8 cellular contexts compared by ENCODE assay signal in genomic region chr1:181033799-181034391, GRCh38. TPM values are rescaled to one million over a fixed set of nuclear protein-coding genes. Genes with fewer than 3 reads are reported as not detected.
DNase-seq lines count a peak whose midpoint lies in the region; ATAC-seq, FAIRE-seq and TF ChIP-seq lines count a peak whose summit lies in the region.

TSS of gene MR1 (plus strand) at chr1:181033983. CDS start at chr1:181034008, 25 bp downstream.

- H3K27ac ChIP-seq in lower lobe of right lung (peak within 1 kb of the TSS; percentile 95), testis (peak within 1 kb of the TSS; percentile 88)

- H3K4me1 ChIP-seq in HAP-1 (peaks cover 3% of the 10 kb centered on the region; the same call in 1 of the 2 replicates), lower lobe of right lung (peaks cover 48% of the 10 kb centered on the region), testis (peaks cover 5% of the 10 kb centered on the region)

- peak; percentile 87 for FAIRE-seq in A204.1 (lab: Jason Lieb, UNC)

- WGBS in testis, 2 donors, result 21 to 26% methylated on average over 9 of the region's 9 CpGs

- H3K9me3 ChIP-seq in HAP-1 (no peaks in the 10 kb centered on the region), lower lobe of right lung (no peaks in the 10 kb centered on the region), testis (no peaks in the 10 kb centered on the region)

- in situ Hi-C loops in HAP-1 (cut with MboI; ENCODE audit: low sequenced_read_pairs), result no loop called here

- no peak for TF ChIP-seq CTCF in lower lobe of right lung (IDR thresholded peaks at IDR 0.05)
- TF ChIP-seq CTCF in testis (IDR thresholded peaks at IDR 0.05), result no peak

- no peak for TF ChIP-seq POLR2A in testis (IDR thresholded peaks at IDR 0.05)

- H3K4me3 ChIP-seq in HAP-1 (peak within 1 kb of the TSS; percentile 20), lower lobe of right lung (peak within 1 kb of the TSS; percentile 58), testis (peak within 1 kb of the TSS; percentile 45 to 50)

- DNase-seq in GM04504 (ENCODE audit: low read depth), result peak; percentile 75
- peak in 1 of 2 experiments; percentile 64 for DNase-seq in HAP-1 (ENCODE audit: low spot score in 2 of 2)
- peak; percentile 84 for DNase-seq in LoVo (ENCODE audit: low spot score)
- peak; percentile 92 for DNase-seq in dedifferentiated amniotic fluid mesenchymal stem cell (ENCODE audit: extremely low spot score)
- DNase-seq in lower lobe of right lung, result no peak
- peak; percentile 46 for DNase-seq in testis

- H3K36me3 ChIP-seq in HAP-1 (replicated peaks) (no peaks in the 10 kb centered on the region), lower lobe of right lung (peaks cover under 1% of the 10 kb centered on the region), testis (ENCODE audit: low read depth, missing control alignments) (no peaks in the 10 kb centered on the region)

- H3K27me3 ChIP-seq in HAP-1 (ENCODE audit: low read depth), result no peaks in the 10 kb centered on the region
- H3K27me3 ChIP-seq in lower lobe of right lung (ENCODE audit: low read depth), result no peaks in the 10 kb centered on the region
- no peaks in the 10 kb centered on the region for H3K27me3 ChIP-seq in testis

- intact Hi-C loops in T-helper 1 cell treated with Interleukin-12 subunit alpha and Interleukin-12 subunit beta and Interleukin-4 antibody, amounts not matched to agents 30 ng/mL and 1 ng/mL, for 36 hours (cut with micrococcal nuclease), result loop anchor here (1.0 to 10.0 kb wide), 8 partner anchors 10 to 1082 kb away; partner anchors contain the start of genes CEP350, IER5 and QSOX1
- intact Hi-C loops in lower lobe of right lung (cut with DNase I), result no loop called here
- intact Hi-C loops in testis (cut with DNase I; ENCODE audit: low total_unique reads), result no loop called here

- peak; percentile 93 to 96 for ATAC-seq in lower lobe of right lung

RNA-seq across cellular contexts. Expression of gene MR1, which starts in this region (rescaled TPM):
- 38.8 and 39.7 TPM in 2 replicates for total RNA-seq in T-helper 1 cell treated with Interleukin-12 subunit alpha and Interleukin-12 subunit beta and Interleukin-4 antibody, amounts not matched to agents 30 ng/mL and 1 ng/mL, for 36 hours
- total RNA-seq in lower lobe of right lung, result 61.4 TPM
- total RNA-seq in testis, result 1 to 10 TPM; 5.8 to 7.1 TPM
- 8.6 TPM for polyA plus RNA-seq in testis (ENCODE audit: insufficient read depth, low read depth, low replicate concordance)
